ENCODE assay signal across 1 cellular context in the genomic region with DNA sequence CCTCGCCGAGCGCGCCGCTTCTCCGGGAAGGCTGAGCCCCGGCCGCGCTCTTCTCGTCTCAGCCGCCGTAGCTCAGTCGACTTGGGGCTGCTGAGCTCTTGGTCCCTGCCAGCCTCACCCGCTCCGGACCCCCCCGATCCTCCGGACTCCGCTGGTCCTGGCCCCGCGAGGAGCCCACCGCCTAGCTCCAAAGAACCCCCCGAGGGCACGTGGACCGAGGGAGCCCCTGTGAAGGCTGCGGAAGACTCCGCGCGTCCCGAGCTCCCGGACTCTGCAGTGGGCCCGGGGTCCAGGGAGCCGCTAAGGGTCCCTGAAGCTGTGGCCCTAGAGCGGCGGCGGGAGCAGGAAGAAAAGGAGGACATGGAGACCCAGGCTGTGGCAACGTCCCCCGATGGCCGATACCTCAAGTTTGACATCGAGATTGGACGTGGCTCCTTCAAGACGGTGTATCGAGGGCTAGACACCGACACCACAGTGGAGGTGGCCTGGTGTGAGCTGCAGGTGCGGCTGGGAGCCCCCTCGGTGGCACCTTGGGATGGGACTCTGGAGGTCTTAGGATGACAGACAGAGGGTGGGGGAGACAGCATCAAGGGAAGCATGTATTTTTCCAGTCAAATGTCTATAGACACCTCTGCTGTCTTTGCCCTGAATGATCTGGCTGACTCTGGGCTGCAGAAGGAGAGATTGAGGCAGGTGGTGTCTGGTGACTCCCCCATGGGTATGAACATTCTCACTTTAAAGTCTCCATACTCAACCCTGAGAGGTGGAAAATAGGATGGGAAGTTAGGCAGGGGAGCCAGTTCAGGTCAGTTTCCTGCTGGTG.
TF ChIP-seq lines count a peak whose summit lies in the region.

No MANE protein-coding gene starts in this region.

TF ChIP-seq in HepG2, 621 proteins besides CTCF, POLR2A, EP300 and RAD21 (continued from another document and continues in another):
- TF ChIP-seq ZBTB1 (CRISPR knock-in tag; IDR thresholded peaks at IDR 0.05; ENCODE audit: borderline replicate concordance) (no peak), MAF1 (CRISPR knock-in tag; IDR thresholded peaks at IDR 0.05; ENCODE audit: borderline replicate concordance) (no peak), ZMAT3 (CRISPR knock-in tag; conservative IDR thresholded peaks at IDR 0.05) (no peak), GATAD1 (CRISPR knock-in tag; IDR thresholded peaks at IDR 0.05) (no peak), ZNF562 (CRISPR knock-in tag; IDR thresholded peaks at IDR 0.05; ENCODE audit: borderline replicate concordance) (no peak), IKZF1 (IDR thresholded peaks at IDR 0.05) (no peak), PHB2 (IDR thresholded peaks at IDR 0.05; ENCODE audit: partially characterized antibody) (no peak), CCDC6 (CRISPR knock-in tag; IDR thresholded peaks at IDR 0.05) (no peak), ZNF709 (CRISPR knock-in tag; IDR thresholded peaks at IDR 0.05) (no peak), HNRNPH1 (optimal IDR thresholded peaks at IDR 0.05; ENCODE audit: low read depth, low read length) (no peak), GPBP1L1 (CRISPR knock-in tag; IDR thresholded peaks at IDR 0.05) (no peak), GABPA (IDR thresholded peaks at IDR 0.05; ENCODE audit: low read depth, low read length) (no peak), GABPA (CRISPR knock-in tag; IDR thresholded peaks at IDR 0.05; ENCODE audit: low read depth) (no peak), HDAC2 (CRISPR knock-in tag; IDR thresholded peaks at IDR 0.05) (no peak), SMARCE1 (IDR thresholded peaks at IDR 0.05; ENCODE audit: borderline replicate concordance) (no peak), MTA3 (CRISPR knock-in tag; IDR thresholded peaks at IDR 0.05) (no peak), ZNF609 (CRISPR knock-in tag; IDR thresholded peaks at IDR 0.05; ENCODE audit: borderline replicate concordance) (no peak; the same call in 1 of the 2 replicates), ZNF446 (CRISPR knock-in tag; IDR thresholded peaks at IDR 0.05) (peak; percentile 66; the same call in 1 of the 2 replicates), TGIF2 (CRISPR knock-in tag; IDR thresholded peaks at IDR 0.05) (peak; percentile 9; the same call in 1 of the 2 replicates), RBM39 (IDR thresholded peaks at IDR 0.05; ENCODE audit: low read depth, low read length, poor library complexity, severe bottlenecking) (peak; percentile 49), ZFY (CRISPR knock-in tag; IDR thresholded peaks at IDR 0.05) (no peak), GTF2F1 (IDR thresholded peaks at IDR 0.05; ENCODE audit: low read length) (no peak), ZNF205 (CRISPR knock-in tag; IDR thresholded peaks at IDR 0.05) (no peak; the same call in 1 of the 2 replicates), MBD4 (IDR thresholded peaks at IDR 0.05; ENCODE audit: borderline replicate concordance, low read length) (no peak), CHCHD3 (CRISPR knock-in tag; IDR thresholded peaks at IDR 0.05) (0 out of 2 replicates have a peak, but pooled peaks have one; percentile 13), ZNF652 (CRISPR knock-in tag; IDR thresholded peaks at IDR 0.05; ENCODE audit: borderline replicate concordance, low read depth) (no peak), SOX5 (CRISPR knock-in tag; IDR thresholded peaks at IDR 0.05; ENCODE audit: borderline replicate concordance) (peak; percentile 7; the same call in 1 of the 2 replicates), TOE1 (CRISPR knock-in tag; IDR thresholded peaks at IDR 0.05) (no peak), KMT2B (CRISPR knock-in tag; IDR thresholded peaks at IDR 0.05) (no peak), CREB1 (IDR thresholded peaks at IDR 0.05) (no peak), CREB1 (CRISPR knock-in tag; IDR thresholded peaks at IDR 0.05) (no peak), ZFAT (CRISPR knock-in tag; conservative IDR thresholded peaks at IDR 0.05) (no peak), ZNF333 (CRISPR knock-in tag; IDR thresholded peaks at IDR 0.05; ENCODE audit: borderline replicate concordance) (peak; percentile 16; the same call in 1 of the 2 replicates), HES4 (CRISPR knock-in tag; IDR thresholded peaks at IDR 0.05; ENCODE audit: borderline replicate concordance) (no peak; the same call in 1 of the 2 replicates), ZNF18 (CRISPR knock-in tag; IDR thresholded peaks at IDR 0.05; ENCODE audit: insufficient replicate concordance) (no peak), FOXJ3 (CRISPR knock-in tag; IDR thresholded peaks at IDR 0.05; ENCODE audit: borderline replicate concordance) (no peak), RFXAP (CRISPR knock-in tag; IDR thresholded peaks at IDR 0.05; ENCODE audit: borderline replicate concordance) (0 out of 2 replicates have a peak, but pooled peaks have one; percentile 52), ZNF564 (CRISPR knock-in tag; IDR thresholded peaks at IDR 0.05) (0 out of 2 replicates have a peak, but pooled peaks have one; percentile 25), NFIB (CRISPR knock-in tag; IDR thresholded peaks at IDR 0.05; ENCODE audit: borderline replicate concordance) (no peak), EZH2 (conservative IDR thresholded peaks at IDR 0.05; ENCODE audit: low read depth, low read length) (no peak), ZNF761 (CRISPR knock-in tag; conservative IDR thresholded peaks at IDR 0.05) (no peak; the same call in 1 of the 2 replicates), THAP7 (CRISPR knock-in tag; IDR thresholded peaks at IDR 0.05) (no peak)
- TF ChIP-seq, protein P1, sequence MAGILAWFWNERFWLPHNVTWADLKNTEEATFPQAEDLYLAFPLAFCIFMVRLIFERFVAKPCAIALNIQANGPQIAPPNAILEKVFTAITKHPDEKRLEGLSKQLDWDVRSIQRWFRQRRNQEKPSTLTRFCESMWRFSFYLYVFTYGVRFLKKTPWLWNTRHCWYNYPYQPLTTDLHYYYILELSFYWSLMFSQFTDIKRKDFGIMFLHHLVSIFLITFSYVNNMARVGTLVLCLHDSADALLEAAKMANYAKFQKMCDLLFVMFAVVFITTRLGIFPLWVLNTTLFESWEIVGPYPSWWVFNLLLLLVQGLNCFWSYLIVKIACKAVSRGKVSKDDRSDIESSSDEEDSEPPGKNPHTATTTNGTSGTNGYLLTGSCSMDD (CRISPR knock-in tag; IDR thresholded peaks at IDR 0.05) = no peak
- TF ChIP-seq, protein P2, sequence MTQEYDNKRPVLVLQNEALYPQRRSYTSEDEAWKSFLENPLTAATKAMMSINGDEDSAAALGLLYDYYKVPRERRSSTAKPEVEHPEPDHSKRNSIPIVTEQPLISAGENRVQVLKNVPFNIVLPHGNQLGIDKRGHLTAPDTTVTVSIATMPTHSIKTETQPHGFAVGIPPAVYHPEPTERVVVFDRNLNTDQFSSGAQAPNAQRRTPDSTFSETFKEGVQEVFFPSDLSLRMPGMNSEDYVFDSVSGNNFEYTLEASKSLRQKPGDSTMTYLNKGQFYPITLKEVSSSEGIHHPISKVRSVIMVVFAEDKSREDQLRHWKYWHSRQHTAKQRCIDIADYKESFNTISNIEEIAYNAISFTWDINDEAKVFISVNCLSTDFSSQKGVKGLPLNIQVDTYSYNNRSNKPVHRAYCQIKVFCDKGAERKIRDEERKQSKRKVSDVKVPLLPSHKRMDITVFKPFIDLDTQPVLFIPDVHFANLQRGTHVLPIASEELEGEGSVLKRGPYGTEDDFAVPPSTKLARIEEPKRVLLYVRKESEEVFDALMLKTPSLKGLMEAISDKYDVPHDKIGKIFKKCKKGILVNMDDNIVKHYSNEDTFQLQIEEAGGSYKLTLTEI (CRISPR knock-in tag; conservative IDR thresholded peaks at IDR 0.05) = no peak
- TF ChIP-seq, protein P3, sequence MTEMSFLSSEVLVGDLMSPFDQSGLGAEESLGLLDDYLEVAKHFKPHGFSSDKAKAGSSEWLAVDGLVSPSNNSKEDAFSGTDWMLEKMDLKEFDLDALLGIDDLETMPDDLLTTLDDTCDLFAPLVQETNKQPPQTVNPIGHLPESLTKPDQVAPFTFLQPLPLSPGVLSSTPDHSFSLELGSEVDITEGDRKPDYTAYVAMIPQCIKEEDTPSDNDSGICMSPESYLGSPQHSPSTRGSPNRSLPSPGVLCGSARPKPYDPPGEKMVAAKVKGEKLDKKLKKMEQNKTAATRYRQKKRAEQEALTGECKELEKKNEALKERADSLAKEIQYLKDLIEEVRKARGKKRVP (CRISPR knock-in tag; IDR thresholded peaks at IDR 0.05) = peak in 1 of 2 experiments; percentile 29; a peak in 2 of 4 replicates
